ENCODE assay signal across 8 cellular contexts in genomic region chr3:119352863-119353527, GRCh38. TPM values are rescaled to one million over a fixed set of nuclear protein-coding genes. Genes with fewer than 3 reads are reported as not detected.
A peak's percentile ranks its signal among the peaks of the same experiment; 100 is the strongest.
DNase-seq lines count a peak whose midpoint lies in the region; ATAC-seq and TF ChIP-seq lines count a peak whose summit lies in the region.

No MANE protein-coding gene starts in this region.

- no peaks in the 10 kb centered on the region for H3K9me3 Mint-ChIP-seq in MCF 10A (ENCODE audit: unreplicated experiment)

- no peak overlapping the region for H3K27ac Mint-ChIP-seq in MCF 10A (ENCODE audit: low read depth, unreplicated experiment)

- CTCF ChIA-PET in MCF 10A (lab: Yijun Ruan, JAX), result interaction anchor here (0.5 to 1.3 kb wide), 4 partner anchors 60 to 1034 kb away, joined by 3 to 4 read pairs (median 3); no protein-coding TSS in a partner anchor

- H3K4me1 Mint-ChIP-seq in MCF 10A (ENCODE audit: insufficient read depth, unreplicated experiment), result peaks cover 5% of the 10 kb centered on the region

- no TSS peak for BruUV-seq in MCF 10A (replicated peaks; lab: Mats Ljungman, UMichigan)

- TF ChIP-seq CTCF in MCF 10A (IDR thresholded peaks at IDR 0.05; ENCODE audit: unreplicated experiment) (peak; percentile 28), breast epithelium (IDR thresholded peaks at IDR 0.05) (peak in 1 of 3 donors; percentile 43), ascending aorta (IDR thresholded peaks at IDR 0.05) (peak in 2 of 3 experiments; percentile 8 to 36), right lobe of liver (IDR thresholded peaks at IDR 0.05) (peak in 3 of 4 donors; percentile 22 to 38 (median 30))

- H3K36me3 ChIP-seq in breast epithelium, result no peaks in the 10 kb centered on the region
- no peaks in the 10 kb centered on the region for H3K36me3 ChIP-seq in ascending aorta
- H3K36me3 ChIP-seq in right lobe of liver, result no peaks in the 10 kb centered on the region

- no peaks in the 10 kb centered on the region for H3K36me3 Mint-ChIP-seq in MCF 10A (ENCODE audit: insufficient read depth, unreplicated experiment)

- no peak overlapping the region for H3K4me3 ChIP-seq in breast epithelium
- no peak overlapping the region for H3K4me3 ChIP-seq in ascending aorta
- H3K4me3 ChIP-seq in right lobe of liver, result no peak overlapping the region

- 47% methylated on average over 6 of the region's 6 CpGs for WGBS in right lobe of liver (ENCODE audit: insufficient coverage, low coverage, low lambda C conversion rate, missing lambda C conversion rate)

- H3K27ac ChIP-seq in breast epithelium (peak overlapping the region in 1 of 2 donors; percentile 66), ascending aorta (no peak overlapping the region), right lobe of liver (no peak overlapping the region)

- H3K9me3 ChIP-seq in breast epithelium (no peaks in the 10 kb centered on the region), ascending aorta (no peaks in the 10 kb centered on the region), right lobe of liver (no peaks in the 10 kb centered on the region)

- H3K27me3 ChIP-seq in breast epithelium, result no peaks in the 10 kb centered on the region
- no peaks in the 10 kb centered on the region for H3K27me3 ChIP-seq in ascending aorta
- no peaks in the 10 kb centered on the region for H3K27me3 ChIP-seq in right lobe of liver

- POLR2A ChIA-PET in MCF 10A (lab: Yijun Ruan, JAX), result interaction anchor here (0.6 to 0.9 kb wide), 3 partner anchors 21 to 167 kb away, joined by 3 read pairs; no protein-coding TSS in a partner anchor

- H3K4me1 ChIP-seq in breast epithelium, result no peaks in the 10 kb centered on the region
- H3K4me1 ChIP-seq in ascending aorta, result peaks cover 0 to 3% of the 10 kb centered on the region in 2 donors
- H3K4me1 ChIP-seq in right lobe of liver, result peaks cover 0 to 7% (median 0%) of the 10 kb centered on the region in 4 donors

- no peak overlapping the region for H3K4me3 Mint-ChIP-seq in MCF 10A (ENCODE audit: unreplicated experiment)

- intact Hi-C loops in MCF 10A (cut with micrococcal nuclease), result loop anchor here (1.0 kb wide), 1 partner anchor 78 kb away; no protein-coding TSS in a partner anchor
- intact Hi-C loops in breast epithelium (cut with DNase I; ENCODE audit: low total_unique reads), result loop anchor here (10.0 kb wide), 1 partner anchor 1072 kb away; no protein-coding TSS in a partner anchor
- intact Hi-C loops in ascending aorta (cut with DNase I), result no loop called here
- intact Hi-C loops in right lobe of liver (cut with DNase I), result no loop called here
- intact Hi-C loops in posterior vena cava (cut with DNase I), result no loop called here

- TF ChIP-seq POLR2A in breast epithelium (IDR thresholded peaks at IDR 0.05), result no peak
- no peak for TF ChIP-seq POLR2A in right lobe of liver (IDR thresholded peaks at IDR 0.05)

- peak; percentile 58 for DNase-seq in MCF 10A (ENCODE audit: unreplicated experiment)
- DNase-seq in breast epithelium (ENCODE audit: low spot score in 2 of 2), result no peak
- DNase-seq in Kasumi-1 (lab: John Stamatoyannopoulos, UW), result peak; percentile 70 to 72
- DNase-seq in ascending aorta (ENCODE audit: low spot score in 2 of 2), result no peak
- no peak for DNase-seq in right lobe of liver
- no peak for DNase-seq in foreskin melanocyte
- DNase-seq in posterior vena cava (ENCODE audit: low spot score), result no peak

- no peaks in the 10 kb centered on the region for H3K27me3 Mint-ChIP-seq in MCF 10A (ENCODE audit: insufficient read depth, unreplicated experiment)

- ATAC-seq in right lobe of liver (peak; percentile 42 to 82 (median 54)), GM19452 (IDR thresholded peaks at IDR 0.05; ENCODE audit: unreplicated experiment) (no peak)

RNA-seq across cellular contexts. Expression of gene ARHGAP31, which starts 58.8 kb away (rescaled TPM):
- total RNA-seq in MCF 10A (2022) (4.4 and 4.7 TPM in 2 replicates), breast epithelium (10 to 100 TPM; 11.6 to 19.3 (median 18.2) TPM), ascending aorta (31.4 TPM), right lobe of liver (1 to 10 TPM; 1.6 to 8.7 (median 4.9) TPM), posterior vena cava (10 to 100 TPM; 26.5 to 26.9 TPM)

Comparison
In these comparisons a context has a peak if more than half of its experiments do, and no peak if none do; other contexts are left out.
1. DNase-seq: peak in MCF 10A (single experiment) and Kasumi-1 (2 of 2); none in breast epithelium (0 of 2), ascending aorta (0 of 2), right lobe of liver (0 of 3), foreskin melanocyte (single experiment) and posterior vena cava (single experiment).
2. intact Hi-C loops: an anchor here in MCF 10A (1.0 kb wide) and breast epithelium (10.0 kb wide); none called in ascending aorta, right lobe of liver and posterior vena cava.